ENCODE assay signal across 1 cellular context in the genomic region with DNA sequence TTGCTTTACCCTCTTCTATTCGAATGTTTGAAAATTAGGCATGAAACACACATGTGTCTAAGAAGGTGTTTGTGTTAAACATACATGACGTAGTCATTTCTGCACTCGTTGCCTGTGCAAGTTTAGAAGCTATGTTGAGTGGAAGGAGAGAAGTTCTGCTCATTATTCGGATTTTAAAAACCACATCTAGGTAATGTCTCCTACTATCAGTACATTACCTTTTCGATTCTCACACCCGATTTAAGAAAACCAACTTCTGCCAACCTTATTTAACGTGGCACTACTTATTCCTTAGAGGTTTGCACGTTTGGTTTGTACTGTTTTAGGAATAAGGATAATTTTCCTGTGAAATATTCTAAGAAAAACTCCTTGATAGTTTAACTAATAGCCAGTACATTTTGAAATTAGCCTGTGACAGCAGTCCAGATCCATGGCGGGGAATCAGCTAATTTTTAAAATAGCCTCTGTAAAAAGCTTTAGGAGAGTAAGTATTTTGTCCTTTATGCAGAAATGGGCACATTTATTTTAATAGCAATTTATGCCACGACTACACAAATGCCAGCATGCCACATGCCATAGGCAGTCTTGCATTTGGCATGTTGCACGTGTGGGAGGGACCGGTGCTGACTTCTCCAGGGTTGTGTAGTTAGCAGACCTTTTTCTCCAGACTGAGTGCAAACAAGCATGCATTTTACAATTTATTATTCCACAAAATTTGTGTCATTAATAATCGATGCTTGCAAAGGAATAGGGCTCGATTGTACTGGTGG.
TF ChIP-seq lines count a peak whose summit lies in the region.

No MANE protein-coding gene starts in this region.

TF ChIP-seq in H1, 55 proteins besides CTCF, POLR2A, EP300 and RAD21 (continued from another document):
- no peak for TF ChIP-seq POLR2AphosphoS5 (IDR thresholded peaks at IDR 0.05; ENCODE audit: low read depth, low read length)
- TF ChIP-seq JUND (IDR thresholded peaks at IDR 0.05; ENCODE audit: low read length): no peak
- TF ChIP-seq CBX5 (IDR thresholded peaks at IDR 0.05; ENCODE audit: low read depth, low read length): no peak
- TF ChIP-seq KDM1A (IDR thresholded peaks at IDR 0.05; ENCODE audit: borderline replicate concordance, low read length): no peak
- peak; percentile 40 for TF ChIP-seq EZH2 (IDR thresholded peaks at IDR 0.05; ENCODE audit: low read depth, low read length, severe bottlenecking)
